Comparison of ENCODE assay signal across 9 cellular contexts in genomic region chr14:24160499-24160849, GRCh38. TPM values are rescaled to one million over a fixed set of nuclear protein-coding genes. Genes with fewer than 3 reads are reported as not detected.
DNase-seq lines count a peak whose midpoint lies in the region; ATAC-seq and TF ChIP-seq lines count a peak whose summit lies in the region.
"Had no signal": no experiment of that assay in that cellular context is flagged by ENCODE, and none has a peak within 500 bp of the region (broad histone marks: within the 10 kb centered on the region; RNA-seq: fewer than 3 reads in every experiment).

No MANE protein-coding gene starts in this region.

- H3K4me3 Mint-ChIP-seq in natural killer cell = peak overlapping the region; percentile 99

- no peaks in the 10 kb centered on the region for H3K9me3 Mint-ChIP-seq in natural killer cell

- no peaks in the 10 kb centered on the region for H3K9me3 ChIP-seq in HAP-1
- H3K9me3 ChIP-seq: MG63 had no signal

- H3K27ac ChIP-seq in 22Rv1 (peak overlapping the region; percentile 64), caudate nucleus (ENCODE audit: low read depth, low read length) (peak overlapping the region; percentile 97)

- H3K36me3 Mint-ChIP-seq in natural killer cell = no peaks in the 10 kb centered on the region

- in situ Hi-C loops in HAP-1 (cut with MboI; ENCODE audit: low sequenced_read_pairs) = no loop called here

- DNase-seq in caudate nucleus (lab: John Stamatoyannopoulos, UW) (no peak), natural killer cell (no peak), HAP-1 (ENCODE audit: low spot score in 2 of 2) (no peak), NCI-H187 treated with DMSO at 0.1 percent for 48 hours (lab: John Stamatoyannopoulos, UW) (no peak)

- H3K27me3 Mint-ChIP-seq in natural killer cell (ENCODE audit: low read depth in 2 of 2) = no peaks in the 10 kb centered on the region

- H3K36me3 ChIP-seq in HAP-1 (replicated peaks) = peaks cover 67% of the 10 kb centered on the region

- ATAC-seq in HG02970 (IDR thresholded peaks at IDR 0.05; ENCODE audit: low FRiP score, unreplicated experiment) (peak; percentile 2), natural killer cell (no peak), GM21447 (IDR thresholded peaks at IDR 0.05; ENCODE audit: unreplicated experiment) (no peak), HG03045 (IDR thresholded peaks at IDR 0.05; ENCODE audit: unreplicated experiment) (no peak)

- H3K27ac Mint-ChIP-seq in natural killer cell = peak overlapping the region; percentile 97

- H3K4me3 ChIP-seq in HAP-1 = no peak overlapping the region

- peaks cover 5% of the 10 kb centered on the region; the same call in 1 of the 2 replicates for H3K4me1 ChIP-seq in HAP-1

- intact Hi-C loops in natural killer cell (cut with micrococcal nuclease) = loop anchor here (2.0 kb wide), 1 partner anchor 102 kb away; no protein-coding TSS in a partner anchor

- H3K4me1 Mint-ChIP-seq in natural killer cell = peaks cover 36 to 54% of the 10 kb centered on the region in 2 donors

- TF ChIP-seq CTCF in 22Rv1 (IDR thresholded peaks at IDR 0.05) (no peak), natural killer cell (IDR thresholded peaks at IDR 0.05) (no peak)

- no peaks in the 10 kb centered on the region for H3K27me3 ChIP-seq in HAP-1 (ENCODE audit: low read depth)
- H3K27me3 ChIP-seq: MG63 had no signal

RNA-seq across cellular contexts. Expression of gene IRF9, which starts 0.6 kb away (rescaled TPM):
- total RNA-seq in natural killer cell = 100 to 1,000 TPM; 178 to 348 (median 319) TPM

RNA-seq across cellular contexts. Expression of gene REC8, which starts 11.4 kb away (rescaled TPM):
- total RNA-seq in natural killer cell = 100 to 1,000 TPM in 2 of 3 donors, 10 to 100 TPM in 1; 77.7 to 138 (median 103) TPM

RNA-seq across cellular contexts. Expression of gene RNF31, which starts 13.2 kb away (rescaled TPM):
- 100 to 1,000 TPM in 2 of 3 donors, 10 to 100 TPM in 1; 96.9 to 134 (median 125) TPM for total RNA-seq in natural killer cell

RNA-seq across cellular contexts. Expression of gene PSME2, which starts 14.1 kb away (rescaled TPM):
- 100 to 1,000 TPM; 193 to 237 (median 234) TPM for total RNA-seq in natural killer cell

RNA-seq across cellular contexts. Expression of gene EMC9, which starts 19.1 kb away (rescaled TPM):
- 10 to 100 TPM in 2 of 3 donors, 1 to 10 TPM in 1; 9.3 to 12.3 (median 12.0) TPM for total RNA-seq in natural killer cell
